Comparison of ENCODE assay signal across 15 cellular contexts in the genomic region with DNA sequence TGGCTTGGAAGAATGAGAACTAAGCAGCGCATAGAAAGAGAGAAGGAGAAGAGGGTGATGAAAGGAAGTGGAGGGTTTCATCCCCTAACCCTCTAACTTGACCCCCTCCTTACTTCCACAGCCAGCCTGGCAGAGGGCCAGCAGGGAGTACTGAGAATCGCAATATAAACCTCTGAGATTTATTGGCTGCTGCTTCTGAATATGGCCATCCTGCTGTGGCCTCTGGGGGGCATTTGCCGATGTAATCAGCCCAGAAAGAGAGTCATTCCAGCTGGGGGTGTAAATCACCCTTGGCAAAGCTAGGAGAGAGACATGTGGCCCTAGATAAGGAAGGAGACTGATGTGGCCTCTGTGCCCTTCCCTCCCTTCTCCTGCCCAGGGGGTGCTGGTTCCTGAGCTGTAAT. TPM values are rescaled to one million over a fixed set of nuclear protein-coding genes. Genes with fewer than 3 reads are reported as not detected.
DNase-seq lines count a peak whose midpoint lies in the region; TF ChIP-seq lines count a peak whose summit lies in the region.
"Had no signal": no experiment of that assay in that cellular context is flagged by ENCODE, and none has a peak within 500 bp of the region (broad histone marks: within the 10 kb centered on the region; RNA-seq: fewer than 3 reads in every experiment).

No MANE protein-coding gene starts in this region.

- H3K4me1 Mint-ChIP-seq in nephron: peaks cover 22% of the 10 kb centered on the region

- no peak for TF ChIP-seq CTCF in nephron (IDR thresholded peaks at IDR 0.05; ENCODE audit: unreplicated experiment in 3 of 3)

- DNase-seq in DMS53 (lab: John Stamatoyannopoulos, UW): peak; percentile 40
- DNase-seq in DMS53 treated with DMSO at 0.1 percent for 48 hours (lab: John Stamatoyannopoulos, UW; ENCODE audit: unreplicated experiment): no peak
- peak; percentile 75 for DNase-seq in HEK293T (ENCODE audit: extremely low spot score)
- peak; percentile 11 to 29 for DNase-seq in SJCRH30
- DNase-seq in hepatic stellate cell (ENCODE audit: low spot score): no peak
- no peak for DNase-seq in T-helper 1 cell
- DNase-seq in activated gamma-delta T cell (lab: John Stamatoyannopoulos, UW): no peak
- DNase-seq: activated CD4-positive, alpha-beta T cell treated with anti-CD3 and anti-CD28 coated beads, Interleukin-2, amount 50 U/mL, for 48 hours; dermis blood vessel endothelial cell; HFFc6; NCI-H1048; NCI-H526 had no signal

- no peak overlapping the region for H3K4me3 ChIP-seq in SJCRH30
- H3K4me3 ChIP-seq: ascending aorta, lung had no signal

- H3K4me1 ChIP-seq in SJCRH30: no peaks in the 10 kb centered on the region
- H3K4me1 ChIP-seq: ascending aorta had no signal

- no peaks in the 10 kb centered on the region for H3K27me3 ChIP-seq in SJCRH30
- H3K27me3 ChIP-seq: ascending aorta had no signal

- H3K9me3 Mint-ChIP-seq in nephron: no peaks in the 10 kb centered on the region
- H3K9me3 Mint-ChIP-seq: HFFc6 had no signal

- CTCF ChIA-PET in HEK293T (lab: Yijun Ruan, JAX): interaction anchor here (0.7 to 1.9 kb wide), 8 partner anchors 9 to 118 kb away, joined by 3 to 8 read pairs (median 3); a partner anchor contains a TSS

- POLR2A ChIA-PET in HEK293T (lab: Yijun Ruan, JAX): interaction anchor here (0.7 to 2.9 kb wide), 5 partner anchors 11 to 96 kb away, joined by 3 to 18 read pairs (median 3); a partner anchor contains a TSS

- H3K9me3 ChIP-seq in SJCRH30 (replicated peaks): no peaks in the 10 kb centered on the region
- H3K9me3 ChIP-seq: ascending aorta had no signal

- H3K27me3 Mint-ChIP-seq in nephron (ENCODE audit: low read depth): peaks cover 27% of the 10 kb centered on the region

- H3K27ac Mint-ChIP-seq in nephron: peak overlapping the region in 2 of 3 experiments; percentile 2 to 44
- H3K27ac Mint-ChIP-seq: HFFc6 had no signal

- peaks cover 3% of the 10 kb centered on the region for H3K36me3 Mint-ChIP-seq in nephron (ENCODE audit: low read depth)

- peak overlapping the region; percentile 7 to 63 (median 48) for H3K4me3 Mint-ChIP-seq in nephron

- no peak overlapping the region for H3K27ac ChIP-seq in SJCRH30
- H3K27ac ChIP-seq: ascending aorta had no signal

- H3K36me3 ChIP-seq in SJCRH30: no peaks in the 10 kb centered on the region
- H3K36me3 ChIP-seq: ascending aorta had no signal

TF ChIP-seq in HEK293T, 16 proteins besides CTCF, POLR2A, EP300 and RAD21:
- no peak for TF ChIP-seq FOXM1 (IDR thresholded peaks at IDR 0.05; ENCODE audit: borderline replicate concordance)
- TF ChIP-seq, protein P1, sequence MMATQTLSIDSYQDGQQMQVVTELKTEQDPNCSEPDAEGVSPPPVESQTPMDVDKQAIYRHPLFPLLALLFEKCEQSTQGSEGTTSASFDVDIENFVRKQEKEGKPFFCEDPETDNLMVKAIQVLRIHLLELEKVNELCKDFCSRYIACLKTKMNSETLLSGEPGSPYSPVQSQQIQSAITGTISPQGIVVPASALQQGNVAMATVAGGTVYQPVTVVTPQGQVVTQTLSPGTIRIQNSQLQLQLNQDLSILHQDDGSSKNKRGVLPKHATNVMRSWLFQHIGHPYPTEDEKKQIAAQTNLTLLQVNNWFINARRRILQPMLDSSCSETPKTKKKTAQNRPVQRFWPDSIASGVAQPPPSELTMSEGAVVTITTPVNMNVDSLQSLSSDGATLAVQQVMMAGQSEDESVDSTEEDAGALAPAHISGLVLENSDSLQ (IDR thresholded peaks at IDR 0.05): peak; percentile 97
- no peak for TF ChIP-seq NFRKB (IDR thresholded peaks at IDR 0.05)
- no peak for TF ChIP-seq SP1 (IDR thresholded peaks at IDR 0.05)
- peak; percentile 43; the same call in 1 of the 2 replicates for TF ChIP-seq ARNT (IDR thresholded peaks at IDR 0.05)
- no peak for TF ChIP-seq ELF4 (IDR thresholded peaks at IDR 0.05)
- TF ChIP-seq FOXK2 (IDR thresholded peaks at IDR 0.05): no peak
- TF ChIP-seq CTBP1 (IDR thresholded peaks at IDR 0.05; ENCODE audit: borderline replicate concordance): peak; percentile 95

RNA-seq across cellular contexts. Expression of a gene that starts 1.0 kb away (rescaled TPM):
- total RNA-seq in SJCRH30 (2014; rRNA removed; shearing (Covaris generic)): 0.15 TPM in 1 of 2 replicates, not detected in the other
- total RNA-seq: ascending aorta, dermis blood vessel endothelial cell, HFFc6 had no signal

RNA-seq across cellular contexts. Expression of a gene that starts 56.2 kb away (rescaled TPM):
- 29.5 and 36.3 TPM in 2 replicates for total RNA-seq in SJCRH30 (2014; rRNA removed; shearing (Covaris generic))
- total RNA-seq: ascending aorta had no signal

Comparison
In these comparisons a context has a peak if more than half of its experiments do, and no peak if none do; other contexts are left out.
1. DNase-seq: peak in DMS53 (single experiment), HEK293T (single experiment) and SJCRH30 (2 of 2); none in DMS53 treated with DMSO at 0.1 percent for 48 hours (single experiment), hepatic stellate cell (single experiment), T-helper 1 cell (0 of 5) and activated gamma-delta T cell (single experiment).